Comparison of ENCODE assay signal across 26 cellular contexts in genomic region chr10:121062040-121062574, GRCh38.
"Had no signal": no experiment of that assay in that cellular context is flagged by ENCODE, and none has a peak within 500 bp of the region (broad histone marks: within the 10 kb centered on the region; RNA-seq: fewer than 3 reads in every experiment).

No MANE protein-coding gene starts in this region.

- H3K36me3 ChIP-seq: colonic mucosa, ovary, prostate gland, suprapubic skin, tibial artery had no signal

- H3K27ac ChIP-seq: body of pancreas, colonic mucosa, ovary, prostate gland, suprapubic skin, tibial artery had no signal

- H3K4me3 ChIP-seq: body of pancreas, colonic mucosa, ovary, prostate gland, smooth muscle cell, suprapubic skin, tibial artery had no signal

- DNase-seq: activated CD4-positive, alpha-beta T cell treated with anti-CD3 and anti-CD28 coated beads for 36 hours; activated CD4-positive, CD25-positive, alpha-beta regulatory T cell; activated CD8-positive, alpha-beta memory T cell treated with anti-CD3 and anti-CD28 coated beads, Interleukin-2, amount 10 ng/mL, durations not matched to agents 7 days and 5 days; activated CD8-positive, alpha-beta T cell treated with anti-CD3 and anti-CD28 coated beads, Interleukin-2, amount 10 ng/mL, durations not matched to agents 7 days and 5 days; activated naive CD4-positive, alpha-beta T cell; activated T-cell treated with anti-CD3 and anti-CD28 coated beads, Interleukin-2, amount 50 U/mL, for 48 hours; body of pancreas; colonic mucosa; effector CD8-positive, alpha-beta T cell; foreskin fibroblast; head of caudate nucleus; hypothalamus; immature natural killer cell; kidney; left colon; midbrain; naive thymus-derived CD4-positive, alpha-beta T cell; ovary; retina; stimulated activated CD4-positive, alpha-beta T cell treated with anti-CD3 and anti-CD28 coated beads, Interleukin-15, amount 100 ng/mL, for 24 hours; stimulated activated CD4-positive, alpha-beta T cell treated with anti-CD3 and anti-CD28 coated beads, Interleukin-2, amount 100 ng/mL, for 24 hours; stimulated activated naive CD4-positive, alpha-beta T cell; tibial artery had no signal

- H3K4me1 ChIP-seq: body of pancreas, prostate gland had no signal

- H3K4me2 ChIP-seq: smooth muscle cell had no signal

- H3K27me3 ChIP-seq: body of pancreas, colonic mucosa, ovary, suprapubic skin, tibial artery had no signal

- H3K9me3 ChIP-seq: body of pancreas, colonic mucosa, ovary, prostate gland, suprapubic skin, tibial artery had no signal
